In genomic region chr5:112940670-112941069, GRCh38 we compare ENCODE assay signal across 3 cellular contexts.
A peak's percentile ranks its signal among the peaks of the same experiment; 100 is the strongest.
TF ChIP-seq lines count a peak whose summit lies in the region.

No MANE protein-coding gene starts in this region.

TF ChIP-seq in A549, 52 proteins besides CTCF, POLR2A, EP300 and RAD21:
- TF ChIP-seq ESRRA (IDR thresholded peaks at IDR 0.05; ENCODE audit: borderline replicate concordance, low read length) (no peak), CBX8 (IDR thresholded peaks at IDR 0.05) (no peak), MAFK (IDR thresholded peaks at IDR 0.05; ENCODE audit: partially characterized antibody) (peak; percentile 76)
TF ChIP-seq in A549: peak in this region for 1.

TF ChIP-seq in GM12878, 131 proteins besides CTCF, POLR2A, EP300 and RAD21:
- no peak for TF ChIP-seq TARDBP (IDR thresholded peaks at IDR 0.05; ENCODE audit: borderline replicate concordance)
- TF ChIP-seq HCFC1 (IDR thresholded peaks at IDR 0.05; ENCODE audit: low read length), result no peak
- TF ChIP-seq HDAC2 (IDR thresholded peaks at IDR 0.05), result no peak
- TF ChIP-seq KLF5 (IDR thresholded peaks at IDR 0.05; ENCODE audit: partially characterized antibody), result no peak
- TF ChIP-seq TAF1 (IDR thresholded peaks at IDR 0.05; ENCODE audit: borderline replicate concordance, low read depth, low read length), result no peak
- no peak for TF ChIP-seq NR2F1 (conservative IDR thresholded peaks at IDR 0.05)
- no peak for TF ChIP-seq IKZF1 (conservative IDR thresholded peaks at IDR 0.05)
- no peak for TF ChIP-seq MEF2A (IDR thresholded peaks at IDR 0.05; ENCODE audit: insufficient read depth, low read depth, low read length)
- TF ChIP-seq REST (IDR thresholded peaks at IDR 0.05; ENCODE audit: low read depth, low read length), result no peak
- TF ChIP-seq MEF2B (IDR thresholded peaks at IDR 0.05; ENCODE audit: partially characterized antibody, poor library complexity, severe bottlenecking), result no peak
- TF ChIP-seq KDM1A (IDR thresholded peaks at IDR 0.05; ENCODE audit: borderline replicate concordance), result no peak
- TF ChIP-seq NBN (IDR thresholded peaks at IDR 0.05), result no peak
- TF ChIP-seq SREBF1 (IDR thresholded peaks at IDR 0.05; ENCODE audit: low read length), result no peak
- no peak for TF ChIP-seq EZH2 (IDR thresholded peaks at IDR 0.05; ENCODE audit: borderline replicate concordance, control insufficient read depth, low read depth, low read length)
- no peak for TF ChIP-seq SMAD1 (IDR thresholded peaks at IDR 0.05; ENCODE audit: low read depth, partially characterized antibody)

TF ChIP-seq in H1, 55 proteins besides CTCF, POLR2A, EP300 and RAD21:
- TF ChIP-seq SP1 (IDR thresholded peaks at IDR 0.05; ENCODE audit: low read depth, low read length) (no peak), POU5F1 (IDR thresholded peaks at IDR 0.05; ENCODE audit: low read depth, low read length) (no peak), MAFK (IDR thresholded peaks at IDR 0.05; ENCODE audit: low read depth, low read length) (0 out of 2 replicates have a peak, but pooled peaks have one; percentile 40)
